In the genomic region with DNA sequence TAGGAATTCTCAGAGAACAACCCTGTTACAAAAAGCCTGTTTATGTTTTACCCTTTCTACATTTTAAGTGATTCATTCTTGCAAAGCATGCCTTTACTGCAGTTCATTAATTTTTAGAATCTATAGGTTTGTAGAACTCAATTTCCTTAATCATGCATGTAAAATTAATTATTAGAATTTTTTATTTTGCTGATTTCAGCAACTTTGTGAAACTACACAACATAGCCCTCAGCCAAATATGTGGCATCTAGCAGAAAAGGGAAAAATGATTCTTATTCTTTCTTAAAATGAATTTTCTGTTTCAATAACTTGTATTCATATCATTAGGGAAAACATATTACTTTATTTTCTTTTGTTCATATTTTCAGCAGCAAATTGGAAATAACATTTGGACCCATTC, we compare ENCODE assay signal across 27 cellular contexts.
"Had no signal": no experiment of that assay in that cellular context is flagged by ENCODE, and none has a peak within 500 bp of the region (broad histone marks: within the 10 kb centered on the region; RNA-seq: fewer than 3 reads in every experiment).

No MANE protein-coding gene starts in this region.

- ATAC-seq: stimulated activated effector memory CD8-positive, alpha-beta T cell treated with anti-CD3 and anti-CD28 coated beads, Interleukin-12 subunit alpha, Interleukin-12 subunit beta, amount 100 ng/mL, for 72 hours; stimulated activated memory B cell treated with anti-CD40 and anti-IgM and Interleukin-4, amounts not matched to agents 10 μg/mL and 1 μg/mL and 100 μg/mL, for 72 hours; stimulated activated naive B cell treated with anti-CD40 and anti-IgM and Interleukin-4, amounts not matched to agents 10 μg/mL and 1 μg/mL and 100 μg/mL, for 72 hours; stimulated activated naive CD8-positive, alpha-beta T cell treated with anti-CD3 and anti-CD28 coated beads, Interleukin-15, amount 100 ng/mL, for 72 hours; stimulated activated naive CD8-positive, alpha-beta T cell treated with anti-CD3 and anti-CD28 coated beads, Interleukin-15, Interleukin-2, amounts not matched to agents 100 U/mL and 50 U/mL, for 24 hours; upper lobe of right lung had no signal

- H3K27ac ChIP-seq: stomach, suprapubic skin, testis, thoracic aorta, thyroid gland, tibial artery, tibial nerve, transverse colon, upper lobe of left lung, upper lobe of right lung, uterus, vagina had no signal

- H3K4me1 ChIP-seq: stomach, suprapubic skin, testis, thyroid gland, tibial artery, tibial nerve, transverse colon, upper lobe of left lung, upper lobe of right lung, uterus, vagina had no signal

- H3K4me3 ChIP-seq: stomach, suprapubic skin, testis, thoracic aorta, thyroid gland, tibial artery, tibial nerve, transverse colon, upper lobe of left lung, upper lobe of right lung, uterus, vagina had no signal

- H3K36me3 ChIP-seq: stomach, suprapubic skin, thoracic aorta, thyroid gland, tibial artery, tibial nerve, transverse colon, upper lobe of left lung, upper lobe of right lung, uterus, vagina had no signal

- FAIRE-seq: urothelium cell line had no signal

- H3K27me3 ChIP-seq: stomach, suprapubic skin, testis, thyroid gland, tibial artery, tibial nerve, transverse colon, upper lobe of left lung, upper lobe of right lung, uterus, vagina had no signal

- DNase-seq: stimulated activated CD4-positive, alpha-beta T cell treated with anti-CD3 and anti-CD28 coated beads, Interleukin-2, amount 100 ng/mL, for 48 hours; stimulated activated CD4-positive, alpha-beta T cell treated with anti-CD3 and anti-CD28 coated beads, Interleukin-4, amount 100 ng/mL, for 1 hour; stimulated activated CD4-positive, alpha-beta T cell treated with anti-CD3 and anti-CD28 coated beads, Interleukin-4, amount 100 ng/mL, for 24 hours; stimulated activated CD4-positive, alpha-beta T cell treated with anti-CD3 and anti-CD28 coated beads, Interleukin-4, amount 100 ng/mL, for 4 hours; stimulated activated CD8-positive, alpha-beta memory T cell treated with anti-CD3 and anti-CD28 coated beads, Interleukin-4, amount 100 ng/mL, for 48 hours; stimulated activated naive B cell treated with anti-CD40 and anti-IgM and Interleukin-4, amounts not matched to agents 10 μg/mL and 1 μg/mL and 100 μg/mL, for 72 hours; stimulated activated naive CD4-positive, alpha-beta T cell; stimulated activated naive CD4-positive, alpha-beta T cell treated with Interleukin-2 at 50 U/mL for 16 hours; stimulated activated naive CD8-positive, alpha-beta T cell treated with anti-CD3 and anti-CD28 coated beads, Interleukin-15, amount 100 ng/mL, for 72 hours; stimulated activated naive CD8-positive, alpha-beta T cell treated with anti-CD3 and anti-CD28 coated beads, Interleukin-15, Interleukin-2, amounts not matched to agents 100 U/mL and 50 U/mL, for 24 hours; stomach; substantia nigra; testis; thyroid gland; tibial artery; transverse colon; trophoblast cell; upper lobe of left lung; upper lobe of right lung; uterus had no signal

- H3K9me3 ChIP-seq: stomach, suprapubic skin, testis, thoracic aorta, thyroid gland, tibial artery, tibial nerve, transverse colon, upper lobe of left lung, upper lobe of right lung, uterus, vagina had no signal
